ENCODE assay signal across 23 cellular contexts in the genomic region with DNA sequence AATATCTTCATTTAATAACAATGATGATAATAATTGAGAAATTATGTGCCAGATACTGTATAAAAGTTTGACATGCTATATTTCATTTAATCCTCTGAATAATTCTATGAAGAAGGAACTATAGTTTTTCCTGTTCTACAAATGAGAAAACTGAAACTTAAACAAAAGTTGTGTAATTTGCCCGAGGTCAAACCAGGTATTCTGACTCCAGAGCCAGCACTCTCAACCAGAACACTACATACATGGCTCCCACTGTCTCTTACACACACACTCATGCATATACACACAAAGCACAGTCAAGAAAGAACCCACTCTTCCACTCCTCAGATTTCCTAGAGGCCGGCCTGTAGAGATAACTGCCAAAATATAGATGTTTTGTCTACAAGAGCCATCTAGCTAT.
A peak's percentile ranks its signal among the peaks of the same experiment; 100 is the strongest.
DNase-seq lines count a peak whose midpoint lies in the region; ATAC-seq, FAIRE-seq and TF ChIP-seq lines count a peak whose summit lies in the region.
"Had no signal": no experiment of that assay in that cellular context is flagged by ENCODE, and none has a peak within 500 bp of the region (broad histone marks: within the 10 kb centered on the region; RNA-seq: fewer than 3 reads in every experiment).

No MANE protein-coding gene starts in this region.

- no peak for FAIRE-seq in HepG2 (lab: Jason Lieb, UNC)
- FAIRE-seq: A549, D721Med, GM12878, GM18507 had no signal

- H3K27me3 ChIP-seq in liver (ENCODE audit: control insufficient read depth in 4 of 4, insufficient read depth in 4 of 4, low read length in 3 of 4) (no peaks in the 10 kb centered on the region), HepG2 (ENCODE audit: control insufficient read depth in 1 of 2, insufficient read depth in 2 of 2, low read length in 2 of 2) (no peaks in the 10 kb centered on the region), neutrophil (no peaks in the 10 kb centered on the region), aorta (ENCODE audit: control insufficient read depth in 1 of 2, insufficient read depth in 2 of 2, low read length in 1 of 2) (no peaks in the 10 kb centered on the region)
- H3K27me3 ChIP-seq: BE2C, BLaER1 had no signal

- BruUV-seq in HepG2 (replicated peaks; lab: Mats Ljungman, UMichigan): no TSS peak

- CTCF ChIA-PET in HepG2 (lab: Yijun Ruan, JAX; ENCODE audit: low intra/inter-chr PET ratio, low total read pairs): no interaction called here

- H3K79me2 ChIP-seq in HepG2 (ENCODE audit: insufficient read depth, low read length): no peaks in the 10 kb centered on the region

- ATAC-seq in HepG2 (no peak), left lobe of liver (peak; percentile 81), aorta (ENCODE audit: low FRiP score) (no peak)
- ATAC-seq: A549; CD8-positive, alpha-beta T cell; GM12878 had no signal

- TF ChIP-seq CTCF in liver (IDR thresholded peaks at IDR 0.05; ENCODE audit: low read depth, low read length, missing input control): no peak
- no peak for TF ChIP-seq CTCF in HepG2 (CRISPR knock-in tag; IDR thresholded peaks at IDR 0.05)
- TF ChIP-seq CTCF in epithelial cell of esophagus (IDR thresholded peaks at IDR 0.05; ENCODE audit: insufficient read depth, low read depth, low read length, missing control alignments): no peak
- TF ChIP-seq CTCF in neutrophil (IDR thresholded peaks at IDR 0.05): no peak
- no peak for TF ChIP-seq CTCF in GM10266 (IDR thresholded peaks at IDR 0.05; ENCODE audit: control insufficient read depth, insufficient read depth, low read depth, missing control alignments)

- H3K4me3 ChIP-seq in liver (ENCODE audit: low read depth in 1 of 3, low read length in 3 of 3): no peak overlapping the region
- H3K4me3 ChIP-seq in HepG2 (replicated peaks in 1 of 3; ENCODE audit: insufficient read depth in 1 of 3, low read depth in 2 of 3, low read length in 3 of 3): no peak overlapping the region
- H3K4me3 ChIP-seq in epithelial cell of esophagus (ENCODE audit: low read length): no peak overlapping the region
- H3K4me3 ChIP-seq in neutrophil (ENCODE audit: low read depth in 1 of 2, low read length in 1 of 2): peak overlapping the region in 1 of 2 experiments; percentile 7
- no peak overlapping the region for H3K4me3 ChIP-seq in aorta (ENCODE audit: low read length in 2 of 2)
- H3K4me3 ChIP-seq: A549, BLaER1, GM12878 had no signal

- no peak for TF ChIP-seq POLR2A in HepG2 (IDR thresholded peaks at IDR 0.05; ENCODE audit: insufficient read depth in 1 of 2, low read depth in 2 of 2, low read length in 2 of 2)

- no peak for DNase-seq in HepG2 (ENCODE audit: low spot score)
- peak; percentile 36 for DNase-seq in epithelial cell of esophagus (ENCODE audit: low read depth)
- DNase-seq in left lobe of liver (ENCODE audit: low spot score): no peak
- no peak for DNase-seq in aorta
- DNase-seq in amygdala (lab: John Stamatoyannopoulos, UW): no peak
- DNase-seq in GM10266 (ENCODE audit: extremely low spot score): no peak
- DNase-seq: ACHN; BE2C; Caco-2; Calu3; CD4-positive, alpha-beta T cell; CD8-positive, alpha-beta T cell; DMS79 treated with DMSO at 0.1 percent for 48 hours; GF-D8 had no signal

- 68% methylated on average over 2 of the region's 2 CpGs for WGBS in liver
- 9% methylated on average over 2 of the region's 2 CpGs for WGBS in HepG2 (ENCODE audit: low lambda C conversion rate)
- 82 to 88% methylated on average over 2 of the region's 2 CpGs for WGBS in aorta, 2 donors

- H3K9ac ChIP-seq in liver (ENCODE audit: low read depth in 1 of 2, low read length in 2 of 2): no peak overlapping the region
- no peak overlapping the region for H3K9ac ChIP-seq in HepG2 (ENCODE audit: insufficient read depth, low read depth, low read length)
- H3K9ac ChIP-seq: BLaER1 had no signal

- TF ChIP-seq RAD21 in liver (IDR thresholded peaks at IDR 0.05) (peak in 1 of 2 donors; percentile 13), HepG2 (CRISPR knock-in tag; IDR thresholded peaks at IDR 0.05) (no peak)

- no peak overlapping the region for H2AFZ ChIP-seq in HepG2 (ENCODE audit: low read length)

- no peak overlapping the region for H3K4me2 ChIP-seq in HepG2 (ENCODE audit: low read depth, low read length)
- H3K4me2 ChIP-seq: A549, BLaER1 had no signal

- no peaks in the 10 kb centered on the region for H4K20me1 ChIP-seq in HepG2 (ENCODE audit: insufficient read depth, low read length)
- H4K20me1 ChIP-seq: BLaER1 had no signal

- in situ Hi-C loops in HepG2 (cut with HindIII; ENCODE audit: extremely low pct_ligation_motif_present, low pct_unique_long_range_greater_than_20kb): no loop called here

- H3K4me1 ChIP-seq in liver (ENCODE audit: control insufficient read depth in 4 of 4, insufficient read depth in 4 of 4, low read length in 3 of 4): peaks cover 0 to 12% (median 2%) of the 10 kb centered on the region in 4 donors
- H3K4me1 ChIP-seq in HepG2 (ENCODE audit: insufficient read depth, low read length): no peaks in the 10 kb centered on the region
- H3K4me1 ChIP-seq in neutrophil (ENCODE audit: control insufficient read depth in 1 of 2, insufficient read depth in 1 of 2, low read depth in 1 of 2, low read length in 1 of 2): peaks cover 20 to 35% of the 10 kb centered on the region in 2 experiments
- H3K4me1 ChIP-seq in aorta (ENCODE audit: control insufficient read depth in 1 of 2, insufficient read depth in 2 of 2, low read length in 2 of 2): peaks cover 0 to 2% of the 10 kb centered on the region in 2 donors
- H3K4me1 ChIP-seq: A549, BE2C, Caco-2 had no signal

- TF ChIP-seq EP300 in HepG2 (IDR thresholded peaks at IDR 0.05; ENCODE audit: low read depth in 2 of 2, low read length in 2 of 2) (no peak), HepG2 (CRISPR knock-in tag; IDR thresholded peaks at IDR 0.05; ENCODE audit: borderline replicate concordance) (no peak)

- H3K27ac ChIP-seq in liver (ENCODE audit: low read depth in 1 of 2, low read length in 2 of 2) (no peak overlapping the region), HepG2 (ENCODE audit: extremely low read length, insufficient read depth, low read length) (no peak overlapping the region), neutrophil (peak overlapping the region; percentile 87), aorta (ENCODE audit: low read depth in 1 of 2, low read length in 2 of 2) (no peak overlapping the region)
- H3K27ac ChIP-seq: 22Rv1, A549, BLaER1, C4-2B had no signal

- intact Hi-C loops in HepG2 (cut with micrococcal nuclease; ENCODE audit: unreplicated experiment): no loop called here
- intact Hi-C loops in aorta (cut with DNase I): no loop called here

- H3K36me3 ChIP-seq in liver (ENCODE audit: control insufficient read depth in 4 of 4, insufficient read depth in 3 of 4, low read depth in 1 of 4, low read length in 3 of 4) (no peaks in the 10 kb centered on the region), HepG2 (replicated peaks in 1 of 2; ENCODE audit: control insufficient read depth in 1 of 2, insufficient read depth in 2 of 2, low read length in 2 of 2) (no peaks in the 10 kb centered on the region), neutrophil (no peaks in the 10 kb centered on the region), aorta (ENCODE audit: control insufficient read depth in 1 of 2, insufficient read depth in 2 of 2, low read length in 1 of 2) (no peaks in the 10 kb centered on the region)
- H3K36me3 ChIP-seq: BE2C, BLaER1 had no signal

- POLR2A ChIA-PET in HepG2 (lab: Yijun Ruan, JAX): no interaction called here

- H3K9me3 ChIP-seq in liver (ENCODE audit: control insufficient read depth in 4 of 4, low read length in 3 of 4): no peaks in the 10 kb centered on the region
- no peaks in the 10 kb centered on the region for H3K9me3 ChIP-seq in HepG2 (ENCODE audit: low read length)
- no peaks in the 10 kb centered on the region for H3K9me3 ChIP-seq in neutrophil
- no peaks in the 10 kb centered on the region for H3K9me3 ChIP-seq in aorta (ENCODE audit: control insufficient read depth, low read length)
- H3K9me3 ChIP-seq: BE2C, BLaER1, Caco-2 had no signal

TF ChIP-seq in liver, 16 proteins besides CTCF, POLR2A, EP300 and RAD21:
- no peak for TF ChIP-seq NR2F2 (IDR thresholded peaks at IDR 0.05)
- peak; percentile 32 to 42 for TF ChIP-seq HNF4A (conservative IDR thresholded peaks at IDR 0.05)
- TF ChIP-seq TAF1 (conservative IDR thresholded peaks at IDR 0.05): no peak
- TF ChIP-seq RXRA (IDR thresholded peaks at IDR 0.05): peak; percentile 54 to 80

TF ChIP-seq in HepG2, 621 proteins besides CTCF, POLR2A, EP300 and RAD21:
- TF ChIP-seq, protein P1, sequence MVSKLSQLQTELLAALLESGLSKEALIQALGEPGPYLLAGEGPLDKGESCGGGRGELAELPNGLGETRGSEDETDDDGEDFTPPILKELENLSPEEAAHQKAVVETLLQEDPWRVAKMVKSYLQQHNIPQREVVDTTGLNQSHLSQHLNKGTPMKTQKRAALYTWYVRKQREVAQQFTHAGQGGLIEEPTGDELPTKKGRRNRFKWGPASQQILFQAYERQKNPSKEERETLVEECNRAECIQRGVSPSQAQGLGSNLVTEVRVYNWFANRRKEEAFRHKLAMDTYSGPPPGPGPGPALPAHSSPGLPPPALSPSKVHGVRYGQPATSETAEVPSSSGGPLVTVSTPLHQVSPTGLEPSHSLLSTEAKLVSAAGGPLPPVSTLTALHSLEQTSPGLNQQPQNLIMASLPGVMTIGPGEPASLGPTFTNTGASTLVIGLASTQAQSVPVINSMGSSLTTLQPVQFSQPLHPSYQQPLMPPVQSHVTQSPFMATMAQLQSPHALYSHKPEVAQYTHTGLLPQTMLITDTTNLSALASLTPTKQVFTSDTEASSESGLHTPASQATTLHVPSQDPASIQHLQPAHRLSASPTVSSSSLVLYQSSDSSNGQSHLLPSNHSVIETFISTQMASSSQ (IDR thresholded peaks at IDR 0.05; ENCODE audit: low read depth): no peak
- TF ChIP-seq, protein P1 (CRISPR knock-in tag; IDR thresholded peaks at IDR 0.05; ENCODE audit: borderline replicate concordance): no peak
- TF ChIP-seq HNF4A (CRISPR knock-in tag; IDR thresholded peaks at IDR 0.05) (no peak), KDM5B (CRISPR knock-in tag; IDR thresholded peaks at IDR 0.05; ENCODE audit: borderline replicate concordance) (no peak)
TF ChIP-seq in HepG2: peak in this region for 0.
